Comparison of ENCODE assay signal across 13 cellular contexts in the genomic region with DNA sequence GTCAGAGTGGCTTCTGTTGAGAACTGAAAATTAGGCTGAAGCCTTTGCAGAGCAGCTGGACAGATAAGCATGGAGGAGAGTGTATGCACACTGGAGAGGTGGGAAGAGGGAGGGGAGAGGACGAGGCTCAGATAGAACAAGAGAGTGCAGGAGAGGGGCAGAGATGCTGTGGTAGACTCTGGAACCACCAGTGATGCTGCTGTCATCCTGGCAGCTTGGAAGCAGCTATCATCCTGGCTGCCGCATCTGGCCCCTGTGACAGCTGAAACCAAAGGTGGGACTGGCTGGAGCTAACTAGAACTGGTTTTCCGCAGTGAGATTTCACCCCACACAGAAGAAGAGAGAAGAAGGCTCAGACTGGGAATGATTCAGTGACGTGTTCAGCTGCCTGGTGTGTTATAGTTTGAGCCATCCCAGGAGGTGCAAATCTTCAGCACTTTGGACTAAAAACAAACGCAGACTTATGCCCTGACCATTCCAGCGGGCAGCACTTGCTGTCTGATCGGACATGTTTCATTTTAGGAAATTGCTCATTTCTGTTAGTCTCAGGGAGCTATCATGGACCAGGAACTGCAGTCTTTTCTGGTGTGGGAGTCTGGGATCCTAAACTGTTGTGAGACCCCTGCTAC. TPM values are rescaled to one million over a fixed set of nuclear protein-coding genes. Genes with fewer than 3 reads are reported as not detected.
DNase-seq lines count a peak whose midpoint lies in the region; ATAC-seq and TF ChIP-seq lines count a peak whose summit lies in the region.
"Had no signal": no experiment of that assay in that cellular context is flagged by ENCODE, and none has a peak within 500 bp of the region (broad histone marks: within the 10 kb centered on the region; RNA-seq: fewer than 3 reads in every experiment).

No MANE protein-coding gene starts in this region.

- H3K36me3 ChIP-seq in left ventricle myocardium inferior, result no peaks in the 10 kb centered on the region
- H3K36me3 ChIP-seq in hepatocyte (replicated peaks; ENCODE audit: insufficient read depth, low read depth), result no peaks in the 10 kb centered on the region
- no peaks in the 10 kb centered on the region for H3K36me3 ChIP-seq in MG63
- H3K36me3 ChIP-seq: thyroid gland had no signal

- H4K20me1 ChIP-seq in hepatocyte (ENCODE audit: insufficient read depth, poor library complexity, severe bottlenecking), result no peaks in the 10 kb centered on the region

- peak overlapping the region; percentile 44 for H3K4me2 ChIP-seq in hepatocyte

- no peaks in the 10 kb centered on the region for H3K27me3 ChIP-seq in left ventricle myocardium inferior (ENCODE audit: low read depth)
- H3K27me3 ChIP-seq in hepatocyte, result no peaks in the 10 kb centered on the region
- H3K27me3 ChIP-seq in MG63, result no peaks in the 10 kb centered on the region
- H3K27me3 ChIP-seq: thyroid gland had no signal

- H2AFZ ChIP-seq in hepatocyte, result no peak overlapping the region

- WGBS in hepatocyte (ENCODE audit: low lambda C conversion rate, missing lambda C conversion rate), result 73% methylated on average over 7 of the region's 7 CpGs

- no peak for DNase-seq in left ventricle myocardium inferior
- no peak for DNase-seq in Right ventricle myocardium inferior (ENCODE audit: missing footprints)
- DNase-seq in NCI-H1694 (lab: John Stamatoyannopoulos, UW), result peak; percentile 44
- no peak for DNase-seq in hepatocyte (ENCODE audit: low spot score)
- DNase-seq in MG63, result no peak
- no peak for DNase-seq in NCI-H526 treated with DMSO at 0.1 percent for 48 hours (lab: John Stamatoyannopoulos, UW)
- DNase-seq in NCI-H187 treated with DMSO at 0.1 percent for 48 hours (lab: John Stamatoyannopoulos, UW), result no peak
- DNase-seq: activated CD4-positive, alpha-beta T cell treated with anti-CD3 and anti-CD28 coated beads for 1 hour; activated effector memory CD4-positive, alpha-beta T cell treated with Interleukin-2 at 50 U/mL for 16 hours; NCI-H187; stimulated activated CD4-positive, alpha-beta T cell treated with anti-CD3 and anti-CD28 coated beads, Interleukin-4, amount 100 ng/mL, for 4 hours; thyroid gland had no signal

- TF ChIP-seq CTCF in left ventricle myocardium inferior (IDR thresholded peaks at IDR 0.05; ENCODE audit: borderline replicate concordance) (no peak), hepatocyte (IDR thresholded peaks at IDR 0.05; ENCODE audit: poor library complexity) (no peak)

- no peak overlapping the region for H3K4me3 ChIP-seq in left ventricle myocardium inferior
- no peak overlapping the region for H3K4me3 ChIP-seq in hepatocyte
- H3K4me3 ChIP-seq in MG63, result no peak overlapping the region
- H3K4me3 ChIP-seq: thyroid gland had no signal

- intact Hi-C loops in left ventricle myocardium inferior (cut with micrococcal nuclease) (no loop called here), Right ventricle myocardium inferior (cut with DNase I) (loop anchor here (5.0 kb wide), 1 partner anchor 34 kb away; no protein-coding TSS in a partner anchor)

- H3K4me1 ChIP-seq in left ventricle myocardium inferior (peaks cover 68% of the 10 kb centered on the region), hepatocyte (ENCODE audit: insufficient read depth) (no peaks in the 10 kb centered on the region)

- H3K79me2 ChIP-seq in hepatocyte, result peaks cover 26% of the 10 kb centered on the region

- H3K27ac ChIP-seq in left ventricle myocardium inferior (replicated peaks), result peak overlapping the region; percentile 26
- peak overlapping the region; percentile 63 for H3K27ac ChIP-seq in hepatocyte
- H3K27ac ChIP-seq: thyroid gland had no signal

- no peak for ATAC-seq in Right ventricle myocardium inferior
- no peak for ATAC-seq in GM18517 (IDR thresholded peaks at IDR 0.05; ENCODE audit: unreplicated experiment)

- no peaks in the 10 kb centered on the region for H3K9me2 ChIP-seq in hepatocyte (replicated peaks; ENCODE audit: insufficient read depth)

- no peaks in the 10 kb centered on the region for H3K9me3 ChIP-seq in left ventricle myocardium inferior (replicated peaks)
- no peaks in the 10 kb centered on the region for H3K9me3 ChIP-seq in hepatocyte (ENCODE audit: low read depth)
- no peaks in the 10 kb centered on the region for H3K9me3 ChIP-seq in MG63
- H3K9me3 ChIP-seq: thyroid gland had no signal

RNA-seq across cellular contexts. Expression of a gene that starts 38.4 kb away (rescaled TPM):
- total RNA-seq in left ventricle myocardium inferior (7.1 TPM), Right ventricle myocardium inferior (11.5 TPM), hepatocyte (7.7 and 8.8 TPM in 2 replicates)
- 13.5 and 14.2 TPM in 2 replicates for polyA plus RNA-seq in hepatocyte
- 0.35 and 8.6 TPM in 2 replicates for total RNA-seq in MG63 (2014; rRNA removed; shearing (Covaris generic); ENCODE audit: low replicate concordance)
